ENCODE assay signal across 1 cellular context in genomic region chr15:55742927-55743614, GRCh38.
TF ChIP-seq lines count a peak whose summit lies in the region.

PRTG (minus strand) TSS chr15:55743152; CDS start chr15:55742931, 221 bp downstream.

TF ChIP-seq in HEK293, 187 proteins besides CTCF, POLR2A, EP300 and RAD21 (continued from another document):
- TF ChIP-seq REST (tag by site-specific recombination; IDR thresholded peaks at IDR 0.05), result 0 out of 2 replicates have a peak, but pooled peaks have one; percentile 31
- TF ChIP-seq ZBTB26 (tag by site-specific recombination; optimal IDR thresholded peaks at IDR 0.05), result peak; percentile 65
- peak; percentile 73 for TF ChIP-seq ZNF398 (tag by site-specific recombination; IDR thresholded peaks at IDR 0.05)
- no peak for TF ChIP-seq ZNF169 (tag by site-specific recombination; IDR thresholded peaks at IDR 0.05)
- TF ChIP-seq ZFHX2 (tag by site-specific recombination; conservative IDR thresholded peaks at IDR 0.05), result peak; percentile 73
- peak; percentile 34; the same call in 1 of the 2 replicates for TF ChIP-seq EGR2 (tag by site-specific recombination; IDR thresholded peaks at IDR 0.05; ENCODE audit: low read depth)
- 0 out of 2 replicates have a peak, but pooled peaks have one; percentile 42 for TF ChIP-seq BCL11A (tag by site-specific recombination; IDR thresholded peaks at IDR 0.05; ENCODE audit: low read depth)
